In the genomic region with DNA sequence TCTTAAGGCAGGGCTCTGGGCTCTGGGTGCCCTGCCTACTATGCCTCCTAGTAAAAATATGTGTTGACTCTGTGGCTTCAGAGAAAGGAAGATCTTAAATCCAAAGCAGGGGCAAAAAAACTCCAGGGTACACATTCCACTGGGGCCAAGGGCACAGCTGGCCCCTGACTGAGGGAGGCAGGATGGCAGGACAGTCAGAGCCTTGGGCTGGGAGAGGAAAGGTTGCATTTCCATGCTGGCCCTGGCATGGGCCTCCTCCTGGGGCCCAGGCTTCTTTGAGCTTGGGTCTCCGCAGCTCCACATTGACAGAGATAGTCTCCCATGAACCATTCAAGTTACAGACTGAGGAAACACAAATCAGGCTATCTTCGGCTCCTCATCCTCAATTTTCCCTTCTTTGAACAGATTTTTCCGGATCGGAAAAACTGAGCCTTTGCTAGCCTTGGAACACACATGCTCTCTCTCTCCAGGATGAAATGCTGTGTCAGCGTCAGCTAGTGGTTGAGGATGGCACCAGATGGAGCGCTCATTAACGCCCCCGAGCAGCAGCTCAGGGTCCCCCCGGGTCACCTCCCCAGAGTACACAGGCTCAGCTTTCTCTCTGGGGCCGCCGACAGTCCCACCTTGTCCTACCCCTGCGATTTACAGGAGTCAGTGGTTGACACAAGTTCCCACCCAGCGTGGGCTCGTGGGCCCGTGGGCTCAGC, we compare ENCODE assay signal across 35 cellular contexts. TPM values are rescaled to one million over a fixed set of nuclear protein-coding genes. Genes with fewer than 3 reads are reported as not detected.
A peak's percentile ranks its signal among the peaks of the same experiment; 100 is the strongest.
DNase-seq lines count a peak whose midpoint lies in the region; ATAC-seq, FAIRE-seq and TF ChIP-seq lines count a peak whose summit lies in the region.
"Had no signal": no experiment of that assay in that cellular context is flagged by ENCODE, and none has a peak within 500 bp of the region (broad histone marks: within the 10 kb centered on the region; RNA-seq: fewer than 3 reads in every experiment).

No MANE protein-coding gene starts in this region.

- no peak for TF ChIP-seq POLR2A in A549 (IDR thresholded peaks at IDR 0.05; ENCODE audit: low read length)

- no peak for TF ChIP-seq EP300 in A549 (IDR thresholded peaks at IDR 0.05)

- peak overlapping the region; percentile 10 for H2AFZ ChIP-seq in osteoblast (ENCODE audit: low read length)
- H2AFZ ChIP-seq: GM23338 had no signal

- TF ChIP-seq CTCF in A549 (IDR thresholded peaks at IDR 0.05) (no peak), glutamatergic neuron (IDR thresholded peaks at IDR 0.05; ENCODE audit: partially characterized antibody, unreplicated experiment) (no peak), osteoblast (IDR thresholded peaks at IDR 0.05; ENCODE audit: extremely low read depth, low read depth, low read length) (no peak)

- no peak overlapping the region for H3K27ac Mint-ChIP-seq in glutamatergic neuron (ENCODE audit: unreplicated experiment)
- H3K27ac Mint-ChIP-seq: activated CD4-positive, alpha-beta T cell treated with anti-CD3 and anti-CD28 coated beads, Interleukin-2, amount 10 ng/mL, durations not matched to agents 7 days and 5 days; activated naive CD8-positive, alpha-beta T cell treated with anti-CD3 and anti-CD28 coated beads, Interleukin-2, amount 50 U/mL, for 24 hours; CD4-positive, alpha-beta T cell; GM23338; T-cell; WTC11 had no signal

- H3K27me3 ChIP-seq in osteoblast (ENCODE audit: insufficient read depth, low read length): peaks cover 19% of the 10 kb centered on the region
- H3K27me3 ChIP-seq: cardiac muscle cell, testis had no signal

- H3K4me1 ChIP-seq in A549 (peaks cover 5% of the 10 kb centered on the region; the same call in 2 of the 3 replicates), osteoblast (ENCODE audit: insufficient read depth, low read length) (peaks cover 14% of the 10 kb centered on the region)
- H3K4me1 ChIP-seq: SJSA1 had no signal

- no peak overlapping the region for H3K4me2 ChIP-seq in A549
- H3K4me2 ChIP-seq in osteoblast (ENCODE audit: insufficient read depth, low read length): peak overlapping the region; percentile 47
- H3K4me2 ChIP-seq: GM23338 had no signal

- WGBS in A549 (ENCODE audit: missing lambda C conversion rate): 85% methylated on average over 13 of the region's 15 CpGs

- no peaks in the 10 kb centered on the region for H4K20me1 ChIP-seq in osteoblast (ENCODE audit: insufficient read depth, low read length)

- H3K27me3 Mint-ChIP-seq in glutamatergic neuron (ENCODE audit: unreplicated experiment): peaks cover 7% of the 10 kb centered on the region

- ATAC-seq in A549: no peak
- ATAC-seq: activated naive CD8-positive, alpha-beta T cell treated with anti-CD3 and anti-CD28 coated beads, Interleukin-2, amount 50 U/mL, for 24 hours; GM23338; stimulated activated naive CD8-positive, alpha-beta T cell treated with anti-CD3 and anti-CD28 coated beads, Interleukin-15, Interleukin-2, amounts not matched to agents 100 U/mL and 50 U/mL, for 24 hours; T-cell; WTC11 had no signal

- no peak for TF ChIP-seq RAD21 in A549 (conservative IDR thresholded peaks at IDR 0.05 in 1 of 2, IDR thresholded peaks at IDR 0.05 in 1 of 2)

- H3K27ac ChIP-seq in A549 (no peak overlapping the region), osteoblast (ENCODE audit: low read depth, low read length) (no peak overlapping the region)
- H3K27ac ChIP-seq: cardiac muscle cell, left ventricle myocardium inferior, SJSA1, skin epidermis, testis had no signal

- H3K9me3 Mint-ChIP-seq in glutamatergic neuron (ENCODE audit: unreplicated experiment): no peaks in the 10 kb centered on the region
- H3K9me3 Mint-ChIP-seq: activated CD4-positive, alpha-beta T cell treated with anti-CD3 and anti-CD28 coated beads, Interleukin-2, amount 10 ng/mL, durations not matched to agents 7 days and 5 days; activated naive CD8-positive, alpha-beta T cell treated with anti-CD3 and anti-CD28 coated beads, Interleukin-2, amount 50 U/mL, for 24 hours; CD4-positive, alpha-beta T cell; GM23338; T-cell; WTC11 had no signal

- POLR2A ChIA-PET in A549 (lab: Yijun Ruan, JAX): no interaction called here

- no peak for FAIRE-seq in A549 (lab: Jason Lieb, UNC)
- FAIRE-seq: astrocyte had no signal

- no peaks in the 10 kb centered on the region for H3K9me3 ChIP-seq in A549
- no peaks in the 10 kb centered on the region for H3K9me3 ChIP-seq in osteoblast (ENCODE audit: low read depth, low read length)
- H3K9me3 ChIP-seq: left ventricle myocardium inferior, SJSA1, testis had no signal

- H3K4me3 ChIP-seq in A549 (no peak overlapping the region), osteoblast (ENCODE audit: insufficient read depth, low read length) (no peak overlapping the region)
- H3K4me3 ChIP-seq: cardiac muscle cell, GM23338, left ventricle myocardium inferior, SJSA1, skin epidermis, testis had no signal

- no peaks in the 10 kb centered on the region for H3K36me3 Mint-ChIP-seq in glutamatergic neuron (ENCODE audit: unreplicated experiment)
- H3K36me3 Mint-ChIP-seq: T-cell, WTC11 had no signal

- CTCF ChIA-PET in A549 (lab: Yijun Ruan, JAX): interaction anchor here (0.8 to 6.1 kb wide), 6 partner anchors 11 to 39 kb away, joined by 3 to 54 read pairs (median 5); a partner anchor contains a TSS

- H3K4me3 Mint-ChIP-seq in glutamatergic neuron (ENCODE audit: unreplicated experiment): peak overlapping the region; percentile 0
- H3K4me3 Mint-ChIP-seq: activated CD4-positive, alpha-beta T cell treated with anti-CD3 and anti-CD28 coated beads, Interleukin-2, amount 10 ng/mL, durations not matched to agents 7 days and 5 days; activated naive CD8-positive, alpha-beta T cell treated with anti-CD3 and anti-CD28 coated beads, Interleukin-2, amount 50 U/mL, for 24 hours; CD4-positive, alpha-beta T cell; GM23338; T-cell; WTC11 had no signal

- no peaks in the 10 kb centered on the region for H3K79me2 ChIP-seq in osteoblast (ENCODE audit: insufficient read depth, low read length)

- H3K36me3 ChIP-seq in osteoblast (ENCODE audit: insufficient read depth, low read length): no peaks in the 10 kb centered on the region
- H3K36me3 ChIP-seq: cardiac muscle cell, left ventricle myocardium inferior, SJSA1 had no signal

- peaks cover 12% of the 10 kb centered on the region for H3K4me1 Mint-ChIP-seq in glutamatergic neuron (ENCODE audit: low read depth, unreplicated experiment)
- H3K4me1 Mint-ChIP-seq: activated CD4-positive, alpha-beta T cell treated with anti-CD3 and anti-CD28 coated beads, Interleukin-2, amount 10 ng/mL, durations not matched to agents 7 days and 5 days; activated naive CD8-positive, alpha-beta T cell treated with anti-CD3 and anti-CD28 coated beads, Interleukin-2, amount 50 U/mL, for 24 hours; T-cell had no signal

- DNase-seq in A549 (ENCODE audit: low read depth in 1 of 2, low spot score in 1 of 2) (no peak), NCI-H2171 treated with DMSO at 0.1 percent for 48 hours (lab: John Stamatoyannopoulos, UW) (peak; percentile 67), glutamatergic neuron (peak; percentile 38), osteoblast (ENCODE audit: insufficient read length, low spot score, missing footprints) (peak; percentile 56), NCI-H187 (lab: John Stamatoyannopoulos, UW) (no peak), H4 (ENCODE audit: low spot score) (no peak), OCI-M2 (lab: John Stamatoyannopoulos, UW; ENCODE audit: unreplicated experiment) (no peak)
- DNase-seq: activated CD4-positive, alpha-beta T cell treated with anti-CD3 and anti-CD28 coated beads, Interleukin-2, amount 10 ng/mL, durations not matched to agents 7 days and 5 days; activated gamma-delta T cell treated with Interleukin-2 at 50 U/mL for 16 hours; activated naive CD8-positive, alpha-beta T cell treated with anti-CD3 and anti-CD28 coated beads, Interleukin-2, amount 50 U/mL, for 24 hours; activated T-cell treated with anti-CD3 and anti-CD28 coated beads, Interleukin-2, amount 50 U/mL, for 1 hour; CD4-positive, alpha-beta T cell; cortex of kidney; effector memory CD4-positive, alpha-beta T cell; EL; KBM-7; left ventricle myocardium inferior; mesendoderm; NCI-H1092 treated with DMSO at 0.1 percent for 48 hours; NCI-H1930; NCI-H345; NCI-H774; stimulated activated naive CD8-positive, alpha-beta T cell treated with anti-CD3 and anti-CD28 coated beads, Interleukin-15, Interleukin-2, amounts not matched to agents 100 U/mL and 50 U/mL, for 24 hours; T-cell; testis had no signal

TF ChIP-seq in A549, 52 proteins besides CTCF, POLR2A, EP300 and RAD21 (continues in another document):
- TF ChIP-seq NFE2L2 (conservative IDR thresholded peaks at IDR 0.05; ENCODE audit: low read length): no peak
- no peak for TF ChIP-seq ESRRA (IDR thresholded peaks at IDR 0.05; ENCODE audit: borderline replicate concordance, low read length)
- no peak for TF ChIP-seq RNF2 (IDR thresholded peaks at IDR 0.05; ENCODE audit: borderline replicate concordance, low read depth)
- peak; percentile 79 for TF ChIP-seq MAFK (IDR thresholded peaks at IDR 0.05; ENCODE audit: partially characterized antibody)

RNA-seq across cellular contexts. Expression of a gene that starts 22.5 kb away (rescaled TPM):
- polyA plus RNA-seq in A549 (2011; rRNA removed): 6.2 and 6.3 TPM in 2 replicates
- polyA plus RNA-seq in A549 (2012; cell fraction: cytosol; rRNA removed): 3.5 and 6.1 TPM in 2 replicates
- polyA plus RNA-seq in A549 (2012; cell fraction: nucleus; rRNA removed): 17.1 and 24.5 TPM in 2 replicates
- polyA plus RNA-seq in A549 (2017; fragmentation: RNase III; extraction: RNeasy Plus Mini Kit Qiagen cat#74134 plus additional on column Dnase treatment): 4.4 to 6.0 TPM (median 5.2 TPM) in 3 replicates
- 4.5 and 9.5 TPM in 2 replicates for polyA minus RNA-seq in A549 (2011; rRNA and poly(A)+ RNA removed)
- total RNA-seq in glutamatergic neuron (ENCODE audit: unreplicated experiment): 0.93 TPM
- not detected in 2 replicates for total RNA-seq in osteoblast
- not detected in 2 replicates for total RNA-seq in H4 (2014; rRNA removed; shearing (Covaris generic))
- total RNA-seq: activated CD4-positive, alpha-beta T cell treated with anti-CD3 and anti-CD28 coated beads, Interleukin-2, amount 10 ng/mL, durations not matched to agents 7 days and 5 days; CD4-positive, alpha-beta T cell; HT1080; left ventricle myocardium inferior had no signal

RNA-seq across cellular contexts. Expression of a gene that starts 33.7 kb away (rescaled TPM):
- polyA plus RNA-seq in A549 (2011; rRNA removed) (6.9 and 8.5 TPM in 2 replicates), A549 (2017; fragmentation: RNase III; extraction: RNeasy Plus Mini Kit Qiagen cat#74134 plus additional on column Dnase treatment) (20.6 to 21.0 TPM (median 20.7 TPM) in 3 replicates)
- 12.6 and 14.4 TPM in 2 replicates for polyA plus RNA-seq in A549 (2012; cell fraction: cytosol; rRNA removed)
- 96.2 and 110 TPM in 2 replicates for polyA plus RNA-seq in A549 (2012; cell fraction: nucleus; rRNA removed)
- polyA minus RNA-seq in A549 (2011; rRNA and poly(A)+ RNA removed): 11.6 and 14.9 TPM in 2 replicates
- total RNA-seq in glutamatergic neuron (ENCODE audit: unreplicated experiment) (3.9 TPM), osteoblast (10.1 and 11.8 TPM in 2 replicates)
- total RNA-seq in H4 (2014; rRNA removed; shearing (Covaris generic)): 1.3 and 2.4 TPM in 2 replicates

RNA-seq across cellular contexts. Expression of a gene that starts 43.5 kb away (rescaled TPM):
- polyA plus RNA-seq in A549 (2011; rRNA removed) (9.4 and 9.9 TPM in 2 replicates), A549 (2017; fragmentation: RNase III; extraction: RNeasy Plus Mini Kit Qiagen cat#74134 plus additional on column Dnase treatment) (6.1 to 9.2 TPM (median 6.8 TPM) in 3 replicates)
- 5.5 and 6.4 TPM in 2 replicates for polyA plus RNA-seq in A549 (2012; cell fraction: cytosol; rRNA removed)
- polyA plus RNA-seq in A549 (2012; cell fraction: nucleus; rRNA removed): 9.1 and 9.3 TPM in 2 replicates
- polyA minus RNA-seq in A549 (2011; rRNA and poly(A)+ RNA removed): 4.5 and 8.3 TPM in 2 replicates
- total RNA-seq in glutamatergic neuron (ENCODE audit: unreplicated experiment) (0.29 TPM), osteoblast (not detected in 2 replicates)
- 6.6 and 9.9 TPM in 2 replicates for total RNA-seq in H4 (2014; rRNA removed; shearing (Covaris generic))
- total RNA-seq: activated CD4-positive, alpha-beta T cell treated with anti-CD3 and anti-CD28 coated beads, Interleukin-2, amount 10 ng/mL, durations not matched to agents 7 days and 5 days; astrocyte; cardiac muscle cell; CD4-positive, alpha-beta T cell; epithelial cell of proximal tubule; glomerular endothelial cell; left ventricle myocardium inferior; urinary bladder had no signal

Comparison
In these comparisons a context has a peak if more than half of its experiments do, and no peak if none do; other contexts are left out.
1. DNase-seq: peak in NCI-H2171 treated with DMSO at 0.1 percent for 48 hours (single experiment), glutamatergic neuron (single experiment) and osteoblast (single experiment); none in A549 (0 of 2), NCI-H187 (0 of 2), H4 (single experiment) and OCI-M2 (single experiment).